8 cellular contexts compared by ENCODE assay signal in the genomic region with DNA sequence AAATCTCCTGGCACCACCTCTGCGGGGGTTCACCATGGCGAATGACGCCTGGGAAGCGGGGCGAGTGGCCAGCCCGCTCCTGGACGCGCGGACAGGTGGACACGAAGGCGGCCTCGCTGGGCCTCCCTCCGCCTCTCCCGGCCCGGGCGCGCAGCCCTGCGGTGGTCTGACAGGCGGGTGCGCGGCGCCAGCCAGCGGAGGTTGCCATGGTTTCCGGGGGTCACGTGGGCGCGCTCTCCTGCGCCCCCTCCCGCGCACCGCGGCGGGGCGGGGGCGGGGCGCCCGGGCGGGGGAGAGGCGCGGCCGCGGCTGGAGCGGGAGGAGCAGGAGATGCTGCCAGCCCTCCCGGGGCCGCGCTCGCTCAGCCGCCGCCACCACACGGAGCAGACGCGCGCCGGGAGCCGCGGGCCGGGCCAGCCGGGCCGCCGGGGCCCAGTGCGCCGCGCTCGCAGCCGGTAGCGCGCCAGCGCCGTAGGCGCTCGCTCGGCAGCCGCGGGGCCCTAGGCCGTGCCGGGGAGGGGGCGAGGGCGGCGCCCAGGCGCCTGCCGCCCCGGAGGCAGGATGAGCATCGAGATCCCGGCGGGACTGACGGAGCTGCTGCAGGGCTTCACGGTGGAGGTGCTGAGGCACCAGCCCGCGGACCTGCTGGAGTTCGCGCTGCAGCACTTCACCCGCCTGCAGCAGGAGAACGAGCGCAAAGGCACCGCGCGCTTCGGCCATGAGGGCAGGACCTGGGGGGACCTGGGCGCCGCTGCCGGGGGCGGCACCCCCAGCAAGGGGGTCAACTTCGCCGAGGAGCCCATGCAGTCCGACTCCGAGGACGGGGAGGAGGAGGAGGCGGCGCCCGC. TPM values are rescaled to one million over a fixed set of nuclear protein-coding genes. Genes with fewer than 3 reads are reported as not detected.
DNase-seq lines count a peak whose midpoint lies in the region; ATAC-seq, FAIRE-seq and TF ChIP-seq lines count a peak whose summit lies in the region.

A gene (plus strand): TSS at position 359 of the 848 bp plus-strand sequence. CDS start 203 bp downstream, at position 562.

- H3K27ac ChIP-seq in angular gyrus (ENCODE audit: low read depth, low read length) (peak within 1 kb of the TSS; percentile 89), right cardiac atrium (ENCODE audit: low read length) (peak within 1 kb of the TSS; percentile 47)

- no peaks in the 10 kb centered on the region for H3K9me3 Mint-ChIP-seq in T-helper 2 cell treated with Interferon-gamma antibody and Interleukin-4, amounts not matched to agents 5 μg/mL and 100 μg/mL, for 36 hours

- DNase-seq in GM06990 (ENCODE audit: extremely low read depth, insufficient read length) (peak; percentile 65), NCI-H1105 treated with DMSO at 0.1 percent for 48 hours (lab: John Stamatoyannopoulos, UW) (peak; percentile 89), right cardiac atrium (peak; percentile 82 to 94 (median 93)), pulmonary artery endothelial cell (ENCODE audit: low read depth, low spot score) (peak; percentile 37), urothelium cell line (ENCODE audit: low spot score) (peak; percentile 98)
- DNase-seq in T-helper 2 cell treated with Interferon-gamma antibody and Interleukin-4, amounts not matched to agents 5 μg/mL and 100 μg/mL, for 36 hours (ENCODE audit: low spot score), result peak; percentile 63

- WGBS in right cardiac atrium, result under 1% methylated on average over 110 of the region's 110 CpGs

- H3K4me3 ChIP-seq in GM06990 (replicated peaks; ENCODE audit: low read depth, low read length) (peak within 1 kb of the TSS; percentile 58), right cardiac atrium (ENCODE audit: low read length) (peak within 1 kb of the TSS; percentile 91)

- TF ChIP-seq CTCF in GM06990 (IDR thresholded peaks at IDR 0.05; ENCODE audit: insufficient read depth, low read length, poor library complexity, severe bottlenecking), result no peak

- peaks cover 2% of the 10 kb centered on the region for H3K4me1 ChIP-seq in right cardiac atrium (ENCODE audit: control insufficient read depth, insufficient read depth, low read length)

- peaks cover 57% of the 10 kb centered on the region for H3K27me3 Mint-ChIP-seq in T-helper 2 cell treated with Interferon-gamma antibody and Interleukin-4, amounts not matched to agents 5 μg/mL and 100 μg/mL, for 36 hours (ENCODE audit: low read depth)

- H3K27me3 ChIP-seq in GM06990 (replicated peaks; ENCODE audit: control insufficient read depth, insufficient read depth, low read length), result peaks cover 5% of the 10 kb centered on the region
- H3K27me3 ChIP-seq in right cardiac atrium (ENCODE audit: control insufficient read depth, insufficient read depth), result no peaks in the 10 kb centered on the region

- peak within 1 kb of the TSS; percentile 88 for H3K4me3 Mint-ChIP-seq in T-helper 2 cell treated with Interferon-gamma antibody and Interleukin-4, amounts not matched to agents 5 μg/mL and 100 μg/mL, for 36 hours

- peak; percentile 94 for FAIRE-seq in urothelium cell line (lab: Jason Lieb, UNC)

- intact Hi-C loops in right cardiac atrium (cut with DNase I), result no loop called here

- H3K9me3 ChIP-seq in right cardiac atrium (ENCODE audit: control insufficient read depth, low read length), result no peaks in the 10 kb centered on the region

- H3K36me3 Mint-ChIP-seq in T-helper 2 cell treated with Interferon-gamma antibody and Interleukin-4, amounts not matched to agents 5 μg/mL and 100 μg/mL, for 36 hours (ENCODE audit: low read depth), result peaks cover 3% of the 10 kb centered on the region

- H3K4me1 Mint-ChIP-seq in T-helper 2 cell treated with Interferon-gamma antibody and Interleukin-4, amounts not matched to agents 5 μg/mL and 100 μg/mL, for 36 hours (ENCODE audit: low read depth), result peaks cover 8% of the 10 kb centered on the region

- H3K36me3 ChIP-seq in GM06990 (ENCODE audit: control insufficient read depth, insufficient read depth, low read length), result no peaks in the 10 kb centered on the region

- ATAC-seq in HG02588 (IDR thresholded peaks at IDR 0.05; ENCODE audit: unreplicated experiment) (peak; percentile 89), right cardiac atrium (peak; percentile 95 to 97)

- no peak within 1 kb of the TSS for H3K27ac Mint-ChIP-seq in T-helper 2 cell treated with Interferon-gamma antibody and Interleukin-4, amounts not matched to agents 5 μg/mL and 100 μg/mL, for 36 hours

RNA-seq across cellular contexts. Expression of the gene that starts here (rescaled TPM):
- total RNA-seq in right cardiac atrium (10 to 100 TPM; 42.0 to 57.8 (median 49.3) TPM), pulmonary artery endothelial cell (75.2 and 84.7 TPM in 2 replicates)
- polyA plus RNA-seq in right cardiac atrium, result 32.3 TPM

Comparison
In these comparisons a context has a peak if more than half of its experiments do, and no peak if none do; other contexts are left out.
1. Peak in every context shown above with its lines: DNase-seq, ATAC-seq, H3K4me3 ChIP-seq and H3K27ac ChIP-seq.
2. DNase-seq: peak in every context shown above with its lines; median percentile 98 in urothelium cell line; 93 in right cardiac atrium; 89 in NCI-H1105 treated with DMSO at 0.1 percent for 48 hours; 65 in GM06990; 63 in T-helper 2 cell treated with Interferon-gamma antibody and Interleukin-4, amounts not matched to agents 5 μg/mL and 100 μg/mL, for 36 hours; 37 in pulmonary artery endothelial cell.